11 cellular contexts compared by ENCODE assay signal in the genomic region with DNA sequence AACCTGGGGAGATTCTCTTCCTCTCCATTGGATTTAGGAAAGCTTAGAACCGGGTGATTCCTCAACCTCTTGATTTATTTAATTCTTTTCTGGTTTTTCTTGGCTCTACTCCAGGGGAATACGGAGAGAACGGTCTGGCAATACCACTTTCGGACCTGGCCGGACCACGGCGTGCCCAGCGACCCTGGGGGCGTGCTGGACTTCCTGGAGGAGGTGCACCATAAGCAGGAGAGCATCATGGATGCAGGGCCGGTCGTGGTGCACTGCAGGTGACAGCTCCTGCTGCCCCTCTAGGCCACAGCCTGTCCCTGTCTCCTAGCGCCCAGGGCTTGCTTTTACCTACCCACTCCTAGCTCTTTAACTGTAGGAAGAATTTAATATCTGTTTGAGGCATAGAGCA.
"Had no signal": no experiment of that assay in that cellular context is flagged by ENCODE, and none has a peak within 500 bp of the region (broad histone marks: within the 10 kb centered on the region; RNA-seq: fewer than 3 reads in every experiment).

No MANE protein-coding gene starts in this region.

- ATAC-seq: GM23338, HCT116 had no signal

- FAIRE-seq: H1, H54 had no signal

- DNase-seq: GM23248, GOT3, H7, H9, HCEC 1CT, HFFc6 had no signal

- H3K9ac ChIP-seq: GM23248 had no signal

- H3K4me1 ChIP-seq: HAP-1 had no signal

- H3K27ac Mint-ChIP-seq: GM23338, H9, HFFc6 had no signal

- H3K9me3 ChIP-seq: HAP-1 had no signal

- H3K4me1 Mint-ChIP-seq: GM23338, H9 had no signal

- H3K27ac ChIP-seq: GM23248 had no signal

- H3K9me3 Mint-ChIP-seq: GM23338, H9, HFFc6 had no signal

- H3K4me2 ChIP-seq: GM23338 had no signal

- H3K4me3 Mint-ChIP-seq: GM23338, H9, HFFc6 had no signal

- H3K4me3 ChIP-seq: GM23248, GM23338, HAP-1 had no signal

- H2AFZ ChIP-seq: GM23248, GM23338 had no signal
